Comparison of ENCODE assay signal across 8 cellular contexts in the genomic region with DNA sequence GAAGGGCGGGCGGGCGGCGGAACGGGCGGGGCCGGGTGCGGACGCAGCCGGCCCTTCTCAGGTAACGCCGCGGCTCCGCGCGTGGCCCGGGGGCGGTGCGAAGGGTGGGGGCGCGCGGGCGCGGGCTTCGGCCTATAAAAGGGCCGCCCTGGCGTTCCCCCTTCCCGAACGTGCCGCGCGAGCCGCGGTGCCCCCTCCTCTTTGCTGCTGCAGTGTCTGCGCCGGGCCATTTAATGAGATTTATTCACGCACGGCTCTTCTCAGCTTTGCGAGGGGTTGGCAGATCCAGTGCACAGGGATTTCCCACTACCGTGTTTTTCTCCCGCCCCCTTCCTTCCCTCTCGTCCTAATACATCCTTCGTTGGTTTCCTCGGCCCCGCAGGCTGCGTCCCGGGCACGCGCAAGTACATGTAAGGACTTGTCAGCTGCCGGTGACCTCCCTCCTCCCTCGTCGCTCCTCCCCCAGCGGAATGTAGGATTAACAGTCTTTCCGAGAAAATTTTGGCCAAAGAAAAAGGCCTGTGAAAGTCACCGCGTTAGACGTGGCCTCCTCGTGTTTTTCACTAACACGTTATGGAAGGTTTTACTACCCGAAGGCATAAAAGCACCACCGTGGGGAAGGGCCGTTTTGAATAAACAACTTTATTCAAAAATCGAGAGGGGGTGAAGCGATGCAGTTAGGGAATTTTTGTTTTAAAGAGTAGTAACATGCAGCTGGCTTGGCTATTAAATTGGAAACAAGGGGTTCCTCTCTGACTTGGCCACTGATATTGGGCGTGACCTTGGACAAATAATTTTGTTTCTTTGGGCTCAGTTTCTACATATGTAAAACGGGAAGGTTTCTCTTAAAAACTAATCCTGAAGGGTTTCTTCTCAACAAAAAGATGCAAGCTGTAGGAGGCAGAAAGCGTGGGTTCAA. TPM values are rescaled to one million over a fixed set of nuclear protein-coding genes. Genes with fewer than 3 reads are reported as not detected.
A peak's percentile ranks its signal among the peaks of the same experiment; 100 is the strongest.
DNase-seq lines count a peak whose midpoint lies in the region; ATAC-seq and TF ChIP-seq lines count a peak whose summit lies in the region.

No MANE protein-coding gene starts in this region.

- in situ Hi-C loops in GM13976 (cut with MboI; ENCODE audit: low sequenced_read_pairs, unreplicated experiment): no loop called here

- no peaks in the 10 kb centered on the region for H3K9me3 ChIP-seq in right cardiac atrium (ENCODE audit: control insufficient read depth, low read length)
- H3K9me3 ChIP-seq in vagina: no peaks in the 10 kb centered on the region

- DNase-seq in GM13976 (ENCODE audit: low spot score): peak; percentile 89
- peak; percentile 93 for DNase-seq in NCI-H1105 treated with DMSO at 0.1 percent for 48 hours (lab: John Stamatoyannopoulos, UW)
- peak; percentile 48 to 91 for DNase-seq in SW 1271 (lab: John Stamatoyannopoulos, UW)
- peak in 57 of 58 donors; percentile 28 to 90 (median 80) for DNase-seq in anterior cingulate cortex (lab: John Stamatoyannopoulos, UW)
- peak; percentile 96 to 98 (median 96) for DNase-seq in right cardiac atrium
- peak; percentile 94 for DNase-seq in pulmonary artery endothelial cell (ENCODE audit: low read depth, low spot score)
- peak in 1 of 2 donors; percentile 99 for DNase-seq in vagina (ENCODE audit: extremely low spot score in 2 of 2)

- H3K4me1 ChIP-seq in right cardiac atrium (ENCODE audit: control insufficient read depth, insufficient read depth, low read length) (no peaks in the 10 kb centered on the region), vagina (peaks cover 26% of the 10 kb centered on the region)

- TF ChIP-seq POLR2A in vagina (IDR thresholded peaks at IDR 0.05): peak in 1 of 2 donors; percentile 76

- H3K27me3 ChIP-seq in right cardiac atrium (ENCODE audit: control insufficient read depth, insufficient read depth) (no peaks in the 10 kb centered on the region), vagina (no peaks in the 10 kb centered on the region)

- intact Hi-C loops in right cardiac atrium (cut with DNase I): loop anchor here in 3 of 4 donors (2.0 to 10.0 kb wide), 3 partner anchors 118 to 121 kb away; a partner anchor contains a TSS
- intact Hi-C loops in vagina (cut with DNase I): loop anchor here (2.0 to 10.0 kb wide), 3 partner anchors 81 to 553 kb away; a partner anchor contains a TSS

- 2% methylated on average over 67 of the region's 67 CpGs for WGBS in right cardiac atrium

- ATAC-seq in HG02678 (IDR thresholded peaks at IDR 0.05; ENCODE audit: unreplicated experiment) (peak; percentile 56), right cardiac atrium (peak; percentile 90 to 91)

- H3K36me3 ChIP-seq in vagina: no peaks in the 10 kb centered on the region

- TF ChIP-seq CTCF in GM13976 (IDR thresholded peaks at IDR 0.05; ENCODE audit: borderline replicate concordance, control extremely low read depth, extremely low read depth, insufficient read depth, missing control alignments) (no peak), vagina (IDR thresholded peaks at IDR 0.05) (peak in 1 of 3 experiments; percentile 17)

- peak overlapping the region; percentile 93 for H3K4me3 ChIP-seq in right cardiac atrium (ENCODE audit: low read length)
- H3K4me3 ChIP-seq in vagina: peak overlapping the region; percentile 84 to 89

- peak overlapping the region; percentile 97 for H3K27ac ChIP-seq in right cardiac atrium (ENCODE audit: low read length)
- peak overlapping the region; percentile 99 for H3K27ac ChIP-seq in vagina

RNA-seq across cellular contexts. Expression of a gene that starts 1.0 kb away (rescaled TPM):
- total RNA-seq in right cardiac atrium (10 to 100 TPM; 19.8 to 30.1 (median 27.8) TPM), pulmonary artery endothelial cell (19.7 and 20.0 TPM in 2 replicates), vagina (33.9 TPM)
- 8.2 TPM for polyA plus RNA-seq in right cardiac atrium
